Comparison of ENCODE assay signal across 8 cellular contexts in genomic region chr19:5138606-5139594, GRCh38.
DNase-seq lines count a peak whose midpoint lies in the region.

No MANE protein-coding gene starts in this region.

- peak; percentile 71 for DNase-seq in NK-92 treated with Interleukin-12 subunit alpha and Interleukin-12 subunit beta, amount 100 ng/mL, for 24 hours (lab: John Stamatoyannopoulos, UW)
- DNase-seq in NK-92 (lab: John Stamatoyannopoulos, UW; ENCODE audit: unreplicated experiment), result no peak
- peak; percentile 99 for DNase-seq in MV-4-11 (lab: John Stamatoyannopoulos, UW)
- DNase-seq in activated T-cell treated with anti-CD3 and anti-CD28 coated beads for 24 hours (ENCODE audit: low read depth), result peak; percentile 66
- DNase-seq in foreskin melanocyte, result peak; percentile 95
- peak; percentile 68 to 71 for DNase-seq in stimulated activated CD4-positive, alpha-beta T cell treated with anti-CD3 and anti-CD28 coated beads, Interleukin-4, amount 100 ng/mL, for 48 hours (ENCODE audit: low read depth in 2 of 2)
- DNase-seq in GOT3 (lab: John Stamatoyannopoulos, UW), result no peak
- no peak for DNase-seq in LoVo (ENCODE audit: low spot score)

Comparison
In these comparisons a context has a peak if more than half of its experiments do, and no peak if none do; other contexts are left out.
1. DNase-seq: peak in NK-92 treated with Interleukin-12 subunit alpha and Interleukin-12 subunit beta, amount 100 ng/mL, for 24 hours (single experiment), MV-4-11 (single experiment), activated T-cell treated with anti-CD3 and anti-CD28 coated beads for 24 hours (single experiment), foreskin melanocyte (single experiment) and stimulated activated CD4-positive, alpha-beta T cell treated with anti-CD3 and anti-CD28 coated beads, Interleukin-4, amount 100 ng/mL, for 48 hours (2 of 2); none in NK-92 (single experiment), GOT3 (single experiment) and LoVo (single experiment).